12 cellular contexts compared by ENCODE assay signal in the genomic region with DNA sequence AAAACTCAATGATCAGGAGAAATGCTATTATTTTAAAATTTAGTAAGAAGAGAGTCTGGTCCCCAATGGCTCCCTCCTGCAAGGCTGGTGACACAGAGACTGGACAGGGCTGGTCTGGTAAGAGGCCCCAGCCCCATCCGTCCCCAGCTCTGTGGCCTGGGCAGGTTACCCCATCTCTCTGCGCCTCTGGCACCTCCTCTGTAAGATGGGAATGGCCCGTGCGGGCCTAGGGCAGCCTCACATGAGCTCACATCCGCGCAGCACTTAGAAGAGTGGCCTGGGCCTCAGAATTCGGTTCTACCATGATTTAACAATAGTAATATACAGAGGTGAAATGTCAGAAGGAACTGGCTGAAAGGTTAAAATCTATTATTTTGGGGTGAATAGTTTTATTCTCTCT. TPM values are rescaled to one million over a fixed set of nuclear protein-coding genes. Genes with fewer than 3 reads are reported as not detected.
A peak's percentile ranks its signal among the peaks of the same experiment; 100 is the strongest.
DNase-seq lines count a peak whose midpoint lies in the region; ATAC-seq and TF ChIP-seq lines count a peak whose summit lies in the region.
"Had no signal": no experiment of that assay in that cellular context is flagged by ENCODE, and none has a peak within 500 bp of the region (broad histone marks: within the 10 kb centered on the region; RNA-seq: fewer than 3 reads in every experiment).

No MANE protein-coding gene starts in this region.

- no peaks in the 10 kb centered on the region for H3K27me3 ChIP-seq in colonic mucosa
- no peaks in the 10 kb centered on the region for H3K27me3 ChIP-seq in psoas muscle (ENCODE audit: insufficient read depth in 3 of 3, low read length in 2 of 3)
- H3K27me3 ChIP-seq: Peyer's patch had no signal

- no peak overlapping the region for H3K9ac ChIP-seq in colonic mucosa (ENCODE audit: low read depth in 2 of 2, low read length in 2 of 2)

- H3K9me3 ChIP-seq in KOPT-K1 (ENCODE audit: insufficient read depth, low read length, poor library complexity, severe bottlenecking) = no peaks in the 10 kb centered on the region
- no peaks in the 10 kb centered on the region for H3K9me3 ChIP-seq in colonic mucosa
- H3K9me3 ChIP-seq in psoas muscle = no peaks in the 10 kb centered on the region
- H3K9me3 ChIP-seq: Peyer's patch had no signal

- H3K27ac ChIP-seq in KOPT-K1 (ENCODE audit: low read depth, low read length, poor library complexity, severe bottlenecking) (peak overlapping the region; percentile 74), colonic mucosa (peak overlapping the region; percentile 88), psoas muscle (no peak overlapping the region)

- peaks cover 20% of the 10 kb centered on the region for H3K4me1 Mint-ChIP-seq in activated CD4-positive, alpha-beta T cell treated with anti-CD3 and anti-CD28 coated beads for 36 hours

- H3K36me3 Mint-ChIP-seq in activated CD4-positive, alpha-beta T cell treated with anti-CD3 and anti-CD28 coated beads for 36 hours (ENCODE audit: low read depth) = peaks cover 12% of the 10 kb centered on the region

- peak overlapping the region; percentile 65 for H3K27ac Mint-ChIP-seq in activated CD4-positive, alpha-beta T cell treated with anti-CD3 and anti-CD28 coated beads for 36 hours

- H3K4me3 Mint-ChIP-seq in activated CD4-positive, alpha-beta T cell treated with anti-CD3 and anti-CD28 coated beads for 36 hours = peak overlapping the region; percentile 86

- no peaks in the 10 kb centered on the region for H3K27me3 Mint-ChIP-seq in activated CD4-positive, alpha-beta T cell treated with anti-CD3 and anti-CD28 coated beads for 36 hours

- ATAC-seq in activated CD4-positive, alpha-beta T cell treated with anti-CD3 and anti-CD28 coated beads for 36 hours = no peak
- no peak for ATAC-seq in psoas muscle

- TF ChIP-seq CTCF in colonic mucosa (IDR thresholded peaks at IDR 0.05) = no peak
- TF ChIP-seq CTCF in psoas muscle (IDR thresholded peaks at IDR 0.05) = no peak

- H3K9me3 Mint-ChIP-seq in activated CD4-positive, alpha-beta T cell treated with anti-CD3 and anti-CD28 coated beads for 36 hours (ENCODE audit: low read depth) = no peaks in the 10 kb centered on the region

- CTCF ChIA-PET in activated CD4-positive, alpha-beta T cell treated with anti-CD3 and anti-CD28 coated beads for 36 hours (lab: Charles Lee) = interaction anchor here (0.6 to 0.7 kb wide), 2 partner anchors 97 to 129 kb away, joined by 3 to 4 read pairs; no protein-coding TSS in a partner anchor

- whole genome bisulfite sequencing in psoas muscle, 3 donors = 93 to 98% (median 95%) methylated on average over 7 of the region's 7 CpGs

- POLR2A ChIA-PET in activated CD4-positive, alpha-beta T cell treated with anti-CD3 and anti-CD28 coated beads for 36 hours (lab: Charles Lee) = no interaction called here

- peaks cover 21% of the 10 kb centered on the region; the same call in 1 of the 2 replicates for H3K36me3 ChIP-seq in KOPT-K1 (ENCODE audit: insufficient read depth, low read length)
- no peaks in the 10 kb centered on the region for H3K36me3 ChIP-seq in colonic mucosa
- no peaks in the 10 kb centered on the region for H3K36me3 ChIP-seq in psoas muscle (ENCODE audit: insufficient read depth in 1 of 2, low read depth in 1 of 2)
- H3K36me3 ChIP-seq: Peyer's patch had no signal

- H3K4me1 ChIP-seq in colonic mucosa = peaks cover 8% of the 10 kb centered on the region
- H3K4me1 ChIP-seq in psoas muscle = no peaks in the 10 kb centered on the region

- intact Hi-C loops in activated CD4-positive, alpha-beta T cell treated with anti-CD3 and anti-CD28 coated beads for 36 hours (cut with DNase I, micrococcal nuclease) = loop anchor here in 1 of 2 experiments (2.0 to 5.0 kb wide), 2 partner anchors 21 to 35 kb away; a partner anchor contains a TSS
- intact Hi-C loops in colonic mucosa (cut with DNase I) (no loop called here), psoas muscle (cut with DNase I) (no loop called here)

- H3K4me3 ChIP-seq in colonic mucosa = peak overlapping the region; percentile 54
- H3K4me3 ChIP-seq in psoas muscle = peak overlapping the region; percentile 62

- DNase-seq in activated CD4-positive, alpha-beta T cell treated with anti-CD3 and anti-CD28 coated beads for 36 hours = no peak
- no peak for DNase-seq in activated CD4-positive, alpha-beta T cell treated with anti-CD3 and anti-CD28 coated beads for 4 hours
- DNase-seq in colonic mucosa (no peak), psoas muscle (no peak), NCI-H2081 treated with DMSO at 0.1 percent for 48 hours (lab: John Stamatoyannopoulos, UW) (no peak), HuH-7.5 (ENCODE audit: low spot score) (no peak), occipital lobe (lab: John Stamatoyannopoulos, UW) (no peak)
- DNase-seq: effector CD8-positive, alpha-beta T cell; midbrain; Peyer's patch had no signal

RNA-seq across cellular contexts. Expression of a gene that starts 1.2 kb away (rescaled TPM):
- 10 to 100 TPM; 19.0 to 24.5 TPM for total RNA-seq in activated CD4-positive, alpha-beta T cell treated with anti-CD3 and anti-CD28 coated beads for 36 hours
- total RNA-seq in colonic mucosa (1 to 10 TPM; 7.0 to 7.3 TPM), psoas muscle (1 to 10 TPM in 1 of 4 donors, under 1 TPM in 3; 0.40 to 1.4 (median 0.53) TPM), occipital lobe (0.31 TPM)
- polyA plus RNA-seq in psoas muscle = under 1 TPM; 0.06 to 0.55 (median 0.48) TPM

RNA-seq across cellular contexts. Expression of a gene that starts 21.0 kb away (rescaled TPM):
- 10 to 100 TPM; 27.0 to 28.2 TPM for total RNA-seq in activated CD4-positive, alpha-beta T cell treated with anti-CD3 and anti-CD28 coated beads for 36 hours
- 1 to 10 TPM; 6.0 to 7.0 TPM for total RNA-seq in colonic mucosa
- total RNA-seq in psoas muscle = 1 to 10 TPM in 1 of 4 donors, under 1 TPM in 2, not detected in 1; 0.55 to 1.1 (median 0.74) TPM
- polyA plus RNA-seq in psoas muscle = under 1 TPM; 0.08 to 0.42 (median 0.18) TPM
- total RNA-seq in occipital lobe = 0.16 TPM

RNA-seq across cellular contexts. Expression of a gene that starts 27.9 kb away (rescaled TPM):
- 10 to 100 TPM; 75.3 to 98.5 TPM for total RNA-seq in activated CD4-positive, alpha-beta T cell treated with anti-CD3 and anti-CD28 coated beads for 36 hours
- total RNA-seq in colonic mucosa (10 to 100 TPM; 13.5 to 49.0 TPM), psoas muscle (1 to 10 TPM; 1.7 to 4.6 (median 2.3) TPM), occipital lobe (0.31 TPM)
- polyA plus RNA-seq in psoas muscle = 1 to 10 TPM in 2 of 3 donors, under 1 TPM in 1; 0.82 to 1.4 (median 1.1) TPM

RNA-seq across cellular contexts. Expression of a gene that starts 35.2 kb away (rescaled TPM):
- total RNA-seq in activated CD4-positive, alpha-beta T cell treated with anti-CD3 and anti-CD28 coated beads for 36 hours = 10 to 100 TPM; 45.9 to 47.4 TPM
- total RNA-seq in colonic mucosa (1 to 10 TPM; 2.1 to 3.9 TPM), psoas muscle (1 to 10 TPM; 1.0 to 1.6 (median 1.3) TPM), occipital lobe (1.9 TPM)
- 1 to 10 TPM in 1 of 3 donors, under 1 TPM in 2; 0.45 to 1.1 (median 0.93) TPM for polyA plus RNA-seq in psoas muscle

RNA-seq across cellular contexts. Expression of a gene that starts 55.1 kb away (rescaled TPM):
- total RNA-seq in activated CD4-positive, alpha-beta T cell treated with anti-CD3 and anti-CD28 coated beads for 36 hours = 1 to 10 TPM; 5.2 to 7.3 TPM
- total RNA-seq in colonic mucosa (under 1 TPM in 1 of 2 donors, not detected in 1; 0.45 TPM), psoas muscle (not detected), occipital lobe (not detected)
- under 1 TPM in 1 of 3 donors, not detected in 2; 0.12 TPM for polyA plus RNA-seq in psoas muscle
- total RNA-seq: Peyer's patch, skeletal muscle tissue had no signal
